Comparison of ENCODE assay signal across 9 cellular contexts in genomic region chr7:142855756-142856564, GRCh38. TPM values are rescaled to one million over a fixed set of nuclear protein-coding genes. Genes with fewer than 3 reads are reported as not detected.
DNase-seq lines count a peak whose midpoint lies in the region; ATAC-seq and TF ChIP-seq lines count a peak whose summit lies in the region.
"Had no signal": no experiment of that assay in that cellular context is flagged by ENCODE, and none has a peak within 500 bp of the region (broad histone marks: within the 10 kb centered on the region; RNA-seq: fewer than 3 reads in every experiment).

No MANE protein-coding gene starts in this region.

- H3K4me3 Mint-ChIP-seq in T-helper 17 cell, result peak overlapping the region; percentile 95

- H3K4me3 ChIP-seq in DND-41 (ENCODE audit: low read depth in 1 of 2, low read length in 2 of 2), result peak overlapping the region; percentile 64 to 81
- peak overlapping the region; percentile 80 for H3K4me3 ChIP-seq in fibroblast of the aortic adventitia (ENCODE audit: low read depth, low read length)
- H3K4me3 ChIP-seq in parathyroid adenoma (ENCODE audit: low read depth, low read length), result no peak overlapping the region

- H3K36me3 ChIP-seq in DND-41 (ENCODE audit: insufficient read depth, low read length) (peaks cover 44% of the 10 kb centered on the region), parathyroid adenoma (ENCODE audit: control insufficient read depth, insufficient read depth, low read length) (no peaks in the 10 kb centered on the region)

- TF ChIP-seq CTCF in DND-41 (IDR thresholded peaks at IDR 0.05; ENCODE audit: borderline replicate concordance, extremely low read depth, low read length, poor library complexity, severe bottlenecking), result no peak
- no peak for TF ChIP-seq CTCF in fibroblast of the aortic adventitia (IDR thresholded peaks at IDR 0.05; ENCODE audit: insufficient read depth, low read length)
- TF ChIP-seq CTCF in parathyroid adenoma (IDR thresholded peaks at IDR 0.05), result no peak

- H3K9me3 ChIP-seq in DND-41 (ENCODE audit: insufficient read depth, low read length, severe bottlenecking), result no peaks in the 10 kb centered on the region
- no peaks in the 10 kb centered on the region for H3K9me3 ChIP-seq in T-helper 17 cell (ENCODE audit: control insufficient read depth, low read length, poor library complexity, severe bottlenecking)
- H3K9me3 ChIP-seq in parathyroid adenoma (ENCODE audit: control insufficient read depth, low read length), result no peaks in the 10 kb centered on the region

- ATAC-seq in DND-41 (ENCODE audit: insufficient read depth, low read depth) (no peak), T-helper 17 cell (no peak)

- peak overlapping the region; percentile 94 for H3K4me2 ChIP-seq in DND-41 (ENCODE audit: insufficient read depth, low read length)
- H3K4me2 ChIP-seq in parathyroid adenoma (ENCODE audit: low read length), result peak overlapping the region; percentile 100

- peaks cover 27% of the 10 kb centered on the region for H4K20me1 ChIP-seq in DND-41 (ENCODE audit: insufficient read depth, low read length)

- no peaks in the 10 kb centered on the region for H3K36me3 Mint-ChIP-seq in T-helper 17 cell (ENCODE audit: low read depth)

- H3K27ac ChIP-seq in DND-41 (ENCODE audit: low read length), result peak overlapping the region; percentile 85
- no peak overlapping the region for H3K27ac ChIP-seq in parathyroid adenoma
- H3K27ac ChIP-seq: epithelial cell of prostate had no signal

- DNase-seq in DND-41 (peak; percentile 30), T-helper 17 cell (no peak), fibroblast of the aortic adventitia (ENCODE audit: low read depth) (peak; percentile 70), superior temporal gyrus (ENCODE audit: extremely low spot score) (no peak), SHP77 (lab: John Stamatoyannopoulos, UW) (no peak), NCI-H2171 treated with DMSO at 0.1 percent for 48 hours (lab: John Stamatoyannopoulos, UW) (no peak), NCI-H510A (lab: John Stamatoyannopoulos, UW) (no peak)

- H3K4me1 ChIP-seq in DND-41 (ENCODE audit: insufficient read depth, low read length), result peaks cover 48% of the 10 kb centered on the region
- peaks cover 16% of the 10 kb centered on the region for H3K4me1 ChIP-seq in parathyroid adenoma

- peak overlapping the region; percentile 78 for H3K9ac ChIP-seq in DND-41 (ENCODE audit: low read depth, low read length)
- H3K9ac ChIP-seq in parathyroid adenoma, result no peak overlapping the region

- H3K79me2 ChIP-seq in DND-41 (ENCODE audit: insufficient read depth, low read length) (peaks cover 62% of the 10 kb centered on the region), parathyroid adenoma (no peaks in the 10 kb centered on the region)

- H2AFZ ChIP-seq in DND-41 (ENCODE audit: low read depth, low read length) (peak overlapping the region; percentile 63; the same call in 1 of the 2 replicates), parathyroid adenoma (peak overlapping the region; percentile 99)

- peak overlapping the region; percentile 79 for H3K27ac Mint-ChIP-seq in T-helper 17 cell

- H3K27me3 Mint-ChIP-seq in T-helper 17 cell, result no peaks in the 10 kb centered on the region

- peaks cover 26% of the 10 kb centered on the region for H3K4me1 Mint-ChIP-seq in T-helper 17 cell

- no peaks in the 10 kb centered on the region for H3K27me3 ChIP-seq in DND-41 (ENCODE audit: insufficient read depth, low read length, poor library complexity)
- H3K27me3 ChIP-seq in parathyroid adenoma (ENCODE audit: control insufficient read depth, insufficient read depth, low read length), result no peaks in the 10 kb centered on the region

RNA-seq across cellular contexts. Expression of gene EPHB6, which starts 1.1 kb away (rescaled TPM):
- total RNA-seq in T-helper 17 cell, result 10 to 100 TPM; 52.3 to 59.9 TPM
- 11.0 and 15.2 TPM in 2 replicates for total RNA-seq in fibroblast of the aortic adventitia (ENCODE audit: low replicate concordance)

RNA-seq across cellular contexts. Expression of gene TRPV6, which starts 29.6 kb away (rescaled TPM):
- total RNA-seq in T-helper 17 cell, result not detected
- total RNA-seq in fibroblast of the aortic adventitia (ENCODE audit: low replicate concordance), result 0.08 TPM in 1 of 2 replicates, not detected in the other

Comparison
In these comparisons a context has a peak if more than half of its experiments do, and no peak if none do; other contexts are left out.
1. DNase-seq: peak in DND-41 (single experiment) and fibroblast of the aortic adventitia (single experiment); none in T-helper 17 cell (0 of 3), superior temporal gyrus (single experiment), SHP77 (0 of 2), NCI-H2171 treated with DMSO at 0.1 percent for 48 hours (single experiment) and NCI-H510A (single experiment).